Comparison of ENCODE assay signal across 1 cellular context in genomic region chr4:52052475-52052780, GRCh38.
TF ChIP-seq lines count a peak whose summit lies in the region.

No MANE protein-coding gene starts in this region.

TF ChIP-seq in SK-N-SH treated with all-trans-retinoic acid at 6 μM for 48 hours, 23 proteins besides CTCF, POLR2A, EP300 and RAD21 (continued from another document):
- TF ChIP-seq CSRNP3 (CRISPR knock-in tag; IDR thresholded peaks at IDR 0.05), result no peak
- no peak for TF ChIP-seq CREB5 (CRISPR knock-in tag; IDR thresholded peaks at IDR 0.05; ENCODE audit: low read depth)
TF ChIP-seq in SK-N-SH treated with all-trans-retinoic acid at 6 μM for 48 hours: peak in this region for 0.
